ENCODE assay signal across 8 cellular contexts in the genomic region with DNA sequence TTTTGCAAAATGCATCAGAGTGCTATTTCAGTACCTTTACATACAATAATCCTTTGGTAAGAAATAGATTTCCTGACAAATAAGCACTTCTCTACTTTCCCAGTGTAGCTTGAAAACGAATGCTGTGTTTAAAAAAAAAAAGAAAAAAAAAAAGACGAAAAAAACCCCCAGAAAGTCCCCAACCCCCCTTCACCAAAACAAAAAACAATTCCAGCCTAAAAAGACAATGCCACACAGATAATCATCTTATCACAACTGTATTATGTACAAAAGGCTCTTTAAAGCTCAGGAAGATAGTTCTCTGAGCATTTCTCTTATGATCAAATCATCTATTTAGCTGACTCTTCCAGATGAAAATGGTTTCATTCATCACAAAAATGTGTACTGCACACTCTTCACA. TPM values are rescaled to one million over a fixed set of nuclear protein-coding genes. Genes with fewer than 3 reads are reported as not detected.
DNase-seq lines count a peak whose midpoint lies in the region; ATAC-seq and TF ChIP-seq lines count a peak whose summit lies in the region.

No MANE protein-coding gene starts in this region.

- H3K4me3 Mint-ChIP-seq in progenitor cell of endocrine pancreas (ENCODE audit: low read depth): peak overlapping the region; percentile 98

- H3K27ac Mint-ChIP-seq in progenitor cell of endocrine pancreas: peak overlapping the region; percentile 99

- peaks cover 36% of the 10 kb centered on the region for H3K4me1 Mint-ChIP-seq in progenitor cell of endocrine pancreas (ENCODE audit: low read depth)

- H3K27me3 Mint-ChIP-seq in progenitor cell of endocrine pancreas: no peaks in the 10 kb centered on the region

- peaks cover 16% of the 10 kb centered on the region for H3K4me1 ChIP-seq in ES-I3 (ENCODE audit: insufficient read depth, low read length)

- no peaks in the 10 kb centered on the region for H3K36me3 ChIP-seq in ES-I3 (ENCODE audit: insufficient read depth, low read length)

- H3K9me3 ChIP-seq in ES-I3 (ENCODE audit: control insufficient read depth, insufficient read depth, low read length): no peaks in the 10 kb centered on the region

- peaks cover 5% of the 10 kb centered on the region for H3K36me3 Mint-ChIP-seq in progenitor cell of endocrine pancreas (ENCODE audit: insufficient read depth)

- ATAC-seq in GM18520 (IDR thresholded peaks at IDR 0.05; ENCODE audit: unreplicated experiment): no peak

- DNase-seq in fibroblast of mammary gland (ENCODE audit: low read depth) (no peak), progenitor cell of endocrine pancreas (ENCODE audit: low spot score, unreplicated experiment) (no peak), DMS153 (lab: John Stamatoyannopoulos, UW) (no peak), DMS79 treated with DMSO at 0.1 percent for 48 hours (lab: John Stamatoyannopoulos, UW) (no peak), AML-193 (lab: John Stamatoyannopoulos, UW) (no peak)

- H3K4me3 ChIP-seq in fibroblast of mammary gland (ENCODE audit: control insufficient read depth, low read depth, low read length): peak overlapping the region; percentile 97

- no peaks in the 10 kb centered on the region for H3K9me3 Mint-ChIP-seq in progenitor cell of endocrine pancreas (ENCODE audit: low read depth)

- H3K27ac ChIP-seq in VCaP: peak overlapping the region; percentile 91

- peak overlapping the region; percentile 85 for H3K9ac ChIP-seq in ES-I3 (ENCODE audit: low read depth, low read length)

- TF ChIP-seq CTCF in VCaP (conservative IDR thresholded peaks at IDR 0.05): no peak
- TF ChIP-seq CTCF in fibroblast of mammary gland (conservative IDR thresholded peaks at IDR 0.05; ENCODE audit: control insufficient read depth, insufficient read depth, low read depth, low read length): no peak
- no peak for TF ChIP-seq CTCF in progenitor cell of endocrine pancreas (IDR thresholded peaks at IDR 0.05; ENCODE audit: unreplicated experiment)

RNA-seq across cellular contexts. Expression of gene FERMT2, which starts 1.6 kb away (rescaled TPM):
- 44.4 and 52.8 TPM in 2 replicates for total RNA-seq in progenitor cell of endocrine pancreas
